Comparison of ENCODE assay signal across 1 cellular context in genomic region chr10:29948971-29949370, GRCh38.
TF ChIP-seq lines count a peak whose summit lies in the region.

No MANE protein-coding gene starts in this region.

TF ChIP-seq in IMR-90, 13 proteins besides CTCF, POLR2A, EP300 and RAD21 (continued from another document):
- TF ChIP-seq RCOR1 (IDR thresholded peaks at IDR 0.05; ENCODE audit: insufficient replicate concordance, low read length) (no peak), FOS (IDR thresholded peaks at IDR 0.05; ENCODE audit: low read depth, low read length) (no peak), NFE2L2 (IDR thresholded peaks at IDR 0.05; ENCODE audit: low read depth, low read length) (no peak)
